ENCODE assay signal across 9 cellular contexts in the genomic region with DNA sequence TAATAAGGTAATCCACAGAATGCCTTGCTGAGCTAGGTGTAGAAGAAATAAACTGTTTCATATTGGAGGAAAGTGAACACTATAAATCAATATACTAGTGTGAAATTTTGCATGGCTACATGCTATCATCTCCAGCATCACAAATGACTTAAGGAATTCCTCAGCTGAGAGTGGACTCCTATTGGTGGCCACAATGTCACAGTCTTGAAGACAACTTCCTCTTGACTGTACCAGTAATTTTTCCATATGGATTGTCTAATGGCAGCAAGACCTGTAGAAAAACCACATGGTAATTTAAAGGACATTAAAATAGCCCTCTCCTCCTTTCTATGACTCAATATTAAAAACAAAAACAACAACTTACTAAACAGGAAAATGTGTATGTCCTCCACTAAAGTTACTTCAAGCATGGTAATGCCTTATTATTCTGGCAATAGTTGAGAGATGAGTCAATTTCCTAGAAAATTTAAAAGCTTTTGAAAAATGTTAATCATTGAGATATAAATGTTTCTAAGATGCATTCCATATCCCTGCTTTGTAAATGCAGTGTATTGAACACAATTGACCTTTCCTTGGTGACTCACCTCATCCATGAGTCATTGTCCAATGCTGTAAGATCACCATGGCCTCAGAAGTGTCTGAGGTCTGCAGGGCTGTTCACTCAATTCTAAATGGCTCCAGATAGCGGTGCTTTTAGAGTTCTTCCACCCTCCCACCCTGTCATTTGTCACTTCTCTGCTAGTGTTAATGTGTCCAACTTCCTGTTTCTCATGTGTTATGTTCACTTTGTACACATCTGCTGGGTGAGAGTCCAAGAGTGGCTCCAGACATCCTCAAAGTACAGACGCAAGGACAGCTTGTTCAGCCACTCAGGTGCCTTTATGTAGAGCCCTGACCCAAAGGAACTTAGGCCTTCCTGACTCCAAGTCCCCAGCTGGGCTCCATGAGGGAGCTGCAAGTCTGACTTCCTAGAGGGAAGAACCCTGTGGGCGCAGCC. TPM values are rescaled to one million over a fixed set of nuclear protein-coding genes. Genes with fewer than 3 reads are reported as not detected.
A peak's percentile ranks its signal among the peaks of the same experiment; 100 is the strongest.
DNase-seq lines count a peak whose midpoint lies in the region; ATAC-seq, FAIRE-seq and TF ChIP-seq lines count a peak whose summit lies in the region.
"Had no signal": no experiment of that assay in that cellular context is flagged by ENCODE, and none has a peak within 500 bp of the region (broad histone marks: within the 10 kb centered on the region; RNA-seq: fewer than 3 reads in every experiment).

No MANE protein-coding gene starts in this region.

- no peak for ATAC-seq in HG02885 (IDR thresholded peaks at IDR 0.05; ENCODE audit: poor library complexity, unreplicated experiment)

- H3K36me3 ChIP-seq in endothelial cell of umbilical vein (ENCODE audit: control insufficient read depth in 2 of 2, extremely low read depth in 1 of 2, insufficient read depth in 2 of 2, low read length in 2 of 2) (no peaks in the 10 kb centered on the region), spleen (no peaks in the 10 kb centered on the region)

- peak overlapping the region; percentile 40 for H3K4me2 ChIP-seq in endothelial cell of umbilical vein (ENCODE audit: insufficient read depth, low read length)

- CTCF ChIA-PET in endothelial cell of umbilical vein (lab: Charles Lee) = interaction anchor here (0.6 to 1.5 kb wide), 7 partner anchors 17 to 224 kb away, joined by 3 to 4 read pairs (median 3); partner anchors contain the start of genes PRKACB and SAMD13

- intact Hi-C loops in endothelial cell of umbilical vein (cut with micrococcal nuclease) = loop anchor here (1.0 to 2.0 kb wide), 11 partner anchors 17 to 254 kb away; partner anchors contain the start of genes GNG5, PRKACB, RPF1 and SAMD13
- intact Hi-C loops in spleen (cut with DNase I; ENCODE audit: low total_unique reads) = no loop called here

- DNase-seq in DMS153 (lab: John Stamatoyannopoulos, UW) (peak; percentile 43), DMS153 treated with DMSO at 0.1 percent for 48 hours (lab: John Stamatoyannopoulos, UW; ENCODE audit: unreplicated experiment) (no peak), OCI-M1 (lab: John Stamatoyannopoulos, UW) (peak; percentile 86), endothelial cell of umbilical vein (ENCODE audit: low read depth, low spot score) (peak; percentile 96), spleen (no peak), substantia nigra (lab: John Stamatoyannopoulos, UW) (no peak), GM10266 (ENCODE audit: extremely low spot score) (no peak)

- dilution Hi-C loops in endothelial cell of umbilical vein (cut with MboI; ENCODE audit: extremely low pct_ligation_motif_present, low sequenced_read_pairs) = no loop called here

- H3K9ac ChIP-seq in endothelial cell of umbilical vein (replicated peaks; ENCODE audit: extremely low read depth, insufficient read depth, low read length) = peak overlapping the region; percentile 68

- H3K9me1 ChIP-seq in endothelial cell of umbilical vein (replicated peaks; ENCODE audit: control insufficient read depth, extremely low read depth, insufficient read depth, low read length) = no peaks in the 10 kb centered on the region

- whole genome bisulfite sequencing in spleen, 5 donors = 46 to 53% (median 48%) methylated on average over 3 of the region's 3 CpGs

- no peaks in the 10 kb centered on the region for H4K20me1 ChIP-seq in endothelial cell of umbilical vein (replicated peaks; ENCODE audit: control insufficient read depth, extremely low read depth, insufficient read depth, low read length)

- FAIRE-seq in endothelial cell of umbilical vein (lab: Jason Lieb, UNC) = peak; percentile 98

- no peaks in the 10 kb centered on the region for H3K79me2 ChIP-seq in endothelial cell of umbilical vein (ENCODE audit: control insufficient read depth, insufficient read depth, low read length)

- TF ChIP-seq CTCF in endothelial cell of umbilical vein (IDR thresholded peaks at IDR 0.05; ENCODE audit: extremely low read depth in 1 of 2, insufficient read depth in 1 of 2, low read depth in 1 of 2, low read length in 2 of 2) = no peak
- TF ChIP-seq CTCF in spleen (IDR thresholded peaks at IDR 0.05 in 8 of 11, conservative IDR thresholded peaks at IDR 0.05 in 3 of 11) = no peak
- TF ChIP-seq CTCF in GM10266 (IDR thresholded peaks at IDR 0.05; ENCODE audit: control insufficient read depth, insufficient read depth, low read depth, missing control alignments) = no peak

- no peaks in the 10 kb centered on the region for H3K9me3 ChIP-seq in endothelial cell of umbilical vein (replicated peaks; ENCODE audit: control insufficient read depth, insufficient read depth, low read length)
- H3K9me3 ChIP-seq in spleen = no peaks in the 10 kb centered on the region

- H3K4me3 ChIP-seq in endothelial cell of umbilical vein (replicated peaks in 1 of 3; ENCODE audit: insufficient read depth in 1 of 3, low read depth in 1 of 3, low read length in 3 of 3) (no peak overlapping the region), spleen (no peak overlapping the region)

- peak overlapping the region; percentile 52 for H2AFZ ChIP-seq in endothelial cell of umbilical vein (ENCODE audit: low read depth, low read length)

- H3K27me3 ChIP-seq in endothelial cell of umbilical vein (ENCODE audit: control insufficient read depth in 2 of 2, insufficient read depth in 2 of 2, low read length in 2 of 2) (no peaks in the 10 kb centered on the region), spleen (replicated peaks in 1 of 7) (no peaks in the 10 kb centered on the region)

- TF ChIP-seq POLR2A in endothelial cell of umbilical vein (IDR thresholded peaks at IDR 0.05; ENCODE audit: low read depth, low read length) = peak; percentile 51
- no peak for TF ChIP-seq POLR2A in spleen (IDR thresholded peaks at IDR 0.05)

- TSS peak; percentile 76 for BruUV-seq in endothelial cell of umbilical vein (replicated peaks; lab: Mats Ljungman, UMichigan)

- H3K27ac ChIP-seq in endothelial cell of umbilical vein (ENCODE audit: insufficient read depth, low read depth, low read length) (peak overlapping the region; percentile 97), spleen (peak overlapping the region in 7 of 8 donors; percentile 39 to 70 (median 58)), substantia nigra (ENCODE audit: low read depth, low read length, poor library complexity, severe bottlenecking) (no peak overlapping the region)
- H3K27ac ChIP-seq: 22Rv1 had no signal

- H3K4me1 ChIP-seq in endothelial cell of umbilical vein (ENCODE audit: control insufficient read depth, extremely low read depth, insufficient read depth, low read length) (peaks cover 28% of the 10 kb centered on the region), spleen (peaks cover 0 to 5% (median 0%) of the 10 kb centered on the region in 6 donors)

- POLR2A ChIA-PET in endothelial cell of umbilical vein (lab: Charles Lee) = interaction anchor here (0.6 kb wide), 1 partner anchor 25 kb away, joined by 3 read pairs; no protein-coding TSS in a partner anchor

TF ChIP-seq in endothelial cell of umbilical vein, 7 proteins besides CTCF, POLR2A, EP300 and RAD21:
- TF ChIP-seq MAX (IDR thresholded peaks at IDR 0.05; ENCODE audit: insufficient read depth, insufficient read length) (no peak), GATA2 (IDR thresholded peaks at IDR 0.05; ENCODE audit: insufficient read depth, insufficient read length, low read depth, low read length) (peak; percentile 32), POLR2AphosphoS5 (IDR thresholded peaks at IDR 0.05; ENCODE audit: insufficient read depth, low read depth, low read length) (peak; percentile 82), EZH2 (IDR thresholded peaks at IDR 0.05; ENCODE audit: borderline replicate concordance, low read depth, low read length, severe bottlenecking) (no peak), MYC (IDR thresholded peaks at IDR 0.05; ENCODE audit: low read depth, low read length) (no peak), JUN (IDR thresholded peaks at IDR 0.05; ENCODE audit: borderline replicate concordance, insufficient read depth, insufficient read length, low read depth) (peak; percentile 100), FOS (IDR thresholded peaks at IDR 0.05; ENCODE audit: borderline replicate concordance, insufficient read depth, low read length) (peak; percentile 99)

RNA-seq across cellular contexts. Expression of gene DNASE2B, which starts 32.8 kb away (rescaled TPM):
- total RNA-seq in endothelial cell of umbilical vein (not detected in 2 replicates), spleen (1 to 10 TPM in 1 of 7 donors, under 1 TPM in 4, not detected in 2; 0.32 to 1.7 (median 0.57) TPM)
- polyA plus RNA-seq in endothelial cell of umbilical vein (not detected in 2 replicates), spleen (1 to 10 TPM in 1 of 3 donors, under 1 TPM in 2; 0.13 to 4.6 (median 0.36) TPM)
- not detected in 2 replicates for polyA plus RNA-seq in endothelial cell of umbilical vein (2011; cell fraction: cytosol; rRNA removed)
- polyA plus RNA-seq in endothelial cell of umbilical vein (2011; cell fraction: nucleus; rRNA removed) = 0.18 and 0.25 TPM in 2 replicates
- not detected in 2 replicates for polyA plus RNA-seq in endothelial cell of umbilical vein (2012)
- polyA minus RNA-seq in endothelial cell of umbilical vein = not detected in 2 replicates
- polyA minus RNA-seq in endothelial cell of umbilical vein (2011; cell fraction: cytosol; rRNA and poly(A)+ RNA removed) = not detected
- not detected in 2 replicates for polyA minus RNA-seq in endothelial cell of umbilical vein (2011; cell fraction: nucleus; rRNA and poly(A)+ RNA removed)

Comparison
In these comparisons a context has a peak if more than half of its experiments do, and no peak if none do; other contexts are left out.
1. DNase-seq: peak in DMS153 (single experiment), OCI-M1 (single experiment) and endothelial cell of umbilical vein (single experiment); none in DMS153 treated with DMSO at 0.1 percent for 48 hours (single experiment), spleen (single experiment), substantia nigra (0 of 49) and GM10266 (single experiment).